1 cellular context compared by ENCODE assay signal in genomic region chr2:43088148-43089073, GRCh38.
TF ChIP-seq lines count a peak whose summit lies in the region.

No MANE protein-coding gene starts in this region.

TF ChIP-seq in HepG2, 621 proteins besides CTCF, POLR2A, EP300 and RAD21 (continued from another document and continues in another):
- TF ChIP-seq RBAK (CRISPR knock-in tag; IDR thresholded peaks at IDR 0.05) (no peak), MNT (IDR thresholded peaks at IDR 0.05) (no peak), MATR3 (CRISPR knock-in tag; IDR thresholded peaks at IDR 0.05) (no peak), CSRNP2 (CRISPR knock-in tag; conservative IDR thresholded peaks at IDR 0.05; ENCODE audit: low read depth) (no peak), MAF1 (CRISPR knock-in tag; IDR thresholded peaks at IDR 0.05; ENCODE audit: borderline replicate concordance) (no peak), ZKSCAN8 (CRISPR knock-in tag; IDR thresholded peaks at IDR 0.05; ENCODE audit: borderline replicate concordance) (peak; percentile 5; the same call in 1 of the 2 replicates), IRX3 (CRISPR knock-in tag; IDR thresholded peaks at IDR 0.05; ENCODE audit: borderline replicate concordance, low read depth) (no peak), SNAPC5 (CRISPR knock-in tag; IDR thresholded peaks at IDR 0.05; ENCODE audit: borderline replicate concordance) (no peak), ZNF451 (CRISPR knock-in tag; IDR thresholded peaks at IDR 0.05) (no peak), ZBTB8A (CRISPR knock-in tag; IDR thresholded peaks at IDR 0.05; ENCODE audit: borderline replicate concordance, low read depth) (no peak), ZNF264 (CRISPR knock-in tag; IDR thresholded peaks at IDR 0.05) (peak; percentile 73; the same call in 1 of the 2 replicates), RNF219 (CRISPR knock-in tag; IDR thresholded peaks at IDR 0.05) (no peak), ATF3 (CRISPR knock-in tag; IDR thresholded peaks at IDR 0.05) (no peak), ZBTB7B (CRISPR knock-in tag; IDR thresholded peaks at IDR 0.05) (no peak), CREBL2 (CRISPR knock-in tag; IDR thresholded peaks at IDR 0.05; ENCODE audit: borderline replicate concordance) (no peak), MAZ (IDR thresholded peaks at IDR 0.05; ENCODE audit: borderline replicate concordance, low read depth, low read length) (no peak), MAZ (CRISPR knock-in tag; IDR thresholded peaks at IDR 0.05; ENCODE audit: low read depth) (no peak), GFI1 (CRISPR knock-in tag; IDR thresholded peaks at IDR 0.05; ENCODE audit: borderline replicate concordance) (peak; percentile 85), ZNF777 (CRISPR knock-in tag; IDR thresholded peaks at IDR 0.05) (no peak), GLMP (CRISPR knock-in tag; IDR thresholded peaks at IDR 0.05; ENCODE audit: borderline replicate concordance) (no peak), FOXO4 (CRISPR knock-in tag; conservative IDR thresholded peaks at IDR 0.05) (no peak), ZNF446 (CRISPR knock-in tag; IDR thresholded peaks at IDR 0.05) (no peak), TOE1 (CRISPR knock-in tag; IDR thresholded peaks at IDR 0.05) (no peak), PAWR (CRISPR knock-in tag; IDR thresholded peaks at IDR 0.05; ENCODE audit: borderline replicate concordance) (no peak), AKNA (CRISPR knock-in tag; IDR thresholded peaks at IDR 0.05; ENCODE audit: borderline replicate concordance) (no peak), IRF1 (CRISPR knock-in tag; IDR thresholded peaks at IDR 0.05; ENCODE audit: low read depth) (no peak), ZNF879 (CRISPR knock-in tag; IDR thresholded peaks at IDR 0.05) (no peak), ZNF20 (CRISPR knock-in tag; IDR thresholded peaks at IDR 0.05) (no peak), ZNF878 (CRISPR knock-in tag; IDR thresholded peaks at IDR 0.05) (no peak), MXD4 (CRISPR knock-in tag; IDR thresholded peaks at IDR 0.05) (no peak; the same call in 1 of the 2 replicates), ZBTB44 (CRISPR knock-in tag; IDR thresholded peaks at IDR 0.05) (no peak), CENPT (CRISPR knock-in tag; IDR thresholded peaks at IDR 0.05; ENCODE audit: low read depth) (no peak), ZNF747 (CRISPR knock-in tag; IDR thresholded peaks at IDR 0.05; ENCODE audit: borderline replicate concordance) (no peak), NBN (conservative IDR thresholded peaks at IDR 0.05) (no peak), NFATC3 (CRISPR knock-in tag; IDR thresholded peaks at IDR 0.05) (no peak), SCMH1 (CRISPR knock-in tag; IDR thresholded peaks at IDR 0.05; ENCODE audit: borderline replicate concordance) (no peak), CBX1 (IDR thresholded peaks at IDR 0.05; ENCODE audit: low read depth) (no peak), ZC3H13 (CRISPR knock-in tag; IDR thresholded peaks at IDR 0.05) (no peak), ZNF501 (CRISPR knock-in tag; IDR thresholded peaks at IDR 0.05) (peak; percentile 70), ATF6 (CRISPR knock-in tag; conservative IDR thresholded peaks at IDR 0.05) (0 out of 2 replicates have a peak, but pooled peaks have one; percentile 16), MXD3 (CRISPR knock-in tag; IDR thresholded peaks at IDR 0.05) (peak; percentile 21; the same call in 1 of the 2 replicates), E2F1 (CRISPR knock-in tag; IDR thresholded peaks at IDR 0.05) (no peak)
